In genomic region chr6:158703840-158704822, GRCh38 we compare ENCODE assay signal across 1 cellular context.
TF ChIP-seq lines count a peak whose summit lies in the region.

No MANE protein-coding gene starts in this region.

TF ChIP-seq in HepG2, 621 proteins besides CTCF, POLR2A, EP300 and RAD21 (continued from another document and continues in another):
- TF ChIP-seq, protein P1, sequence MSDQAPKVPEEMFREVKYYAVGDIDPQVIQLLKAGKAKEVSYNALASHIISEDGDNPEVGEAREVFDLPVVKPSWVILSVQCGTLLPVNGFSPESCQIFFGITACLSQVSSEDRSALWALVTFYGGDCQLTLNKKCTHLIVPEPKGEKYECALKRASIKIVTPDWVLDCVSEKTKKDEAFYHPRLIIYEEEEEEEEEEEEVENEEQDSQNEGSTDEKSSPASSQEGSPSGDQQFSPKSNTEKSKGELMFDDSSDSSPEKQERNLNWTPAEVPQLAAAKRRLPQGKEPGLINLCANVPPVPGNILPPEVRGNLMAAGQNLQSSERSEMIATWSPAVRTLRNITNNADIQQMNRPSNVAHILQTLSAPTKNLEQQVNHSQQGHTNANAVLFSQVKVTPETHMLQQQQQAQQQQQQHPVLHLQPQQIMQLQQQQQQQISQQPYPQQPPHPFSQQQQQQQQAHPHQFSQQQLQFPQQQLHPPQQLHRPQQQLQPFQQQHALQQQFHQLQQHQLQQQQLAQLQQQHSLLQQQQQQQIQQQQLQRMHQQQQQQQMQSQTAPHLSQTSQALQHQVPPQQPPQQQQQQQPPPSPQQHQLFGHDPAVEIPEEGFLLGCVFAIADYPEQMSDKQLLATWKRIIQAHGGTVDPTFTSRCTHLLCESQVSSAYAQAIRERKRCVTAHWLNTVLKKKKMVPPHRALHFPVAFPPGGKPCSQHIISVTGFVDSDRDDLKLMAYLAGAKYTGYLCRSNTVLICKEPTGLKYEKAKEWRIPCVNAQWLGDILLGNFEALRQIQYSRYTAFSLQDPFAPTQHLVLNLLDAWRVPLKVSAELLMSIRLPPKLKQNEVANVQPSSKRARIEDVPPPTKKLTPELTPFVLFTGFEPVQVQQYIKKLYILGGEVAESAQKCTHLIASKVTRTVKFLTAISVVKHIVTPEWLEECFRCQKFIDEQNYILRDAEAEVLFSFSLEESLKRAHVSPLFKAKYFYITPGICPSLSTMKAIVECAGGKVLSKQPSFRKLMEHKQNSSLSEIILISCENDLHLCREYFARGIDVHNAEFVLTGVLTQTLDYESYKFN (CRISPR knock-in tag; conservative IDR thresholded peaks at IDR 0.05) = peak; percentile 75
- TF ChIP-seq JUN (CRISPR knock-in tag; IDR thresholded peaks at IDR 0.05) (peak; percentile 62; the same call in 1 of the 2 replicates), KLF12 (CRISPR knock-in tag; IDR thresholded peaks at IDR 0.05; ENCODE audit: borderline replicate concordance) (peak; percentile 96), MXD1 (CRISPR knock-in tag; IDR thresholded peaks at IDR 0.05) (peak; percentile 91), HMG20A (CRISPR knock-in tag; IDR thresholded peaks at IDR 0.05; ENCODE audit: borderline replicate concordance) (peak; percentile 29; the same call in 1 of the 2 replicates), U2AF1 (optimal IDR thresholded peaks at IDR 0.05; ENCODE audit: low read depth, low read length) (peak; percentile 80), ZNF678 (CRISPR knock-in tag; IDR thresholded peaks at IDR 0.05) (no peak), ARID3A (IDR thresholded peaks at IDR 0.05; ENCODE audit: low read depth, low read length) (0 out of 2 replicates have a peak, but pooled peaks have one; percentile 26), EED (CRISPR knock-in tag; IDR thresholded peaks at IDR 0.05) (peak; percentile 52; the same call in 1 of the 2 replicates), ZNF704 (CRISPR knock-in tag; IDR thresholded peaks at IDR 0.05; ENCODE audit: borderline replicate concordance) (peak; percentile 93; the same call in 1 of the 2 replicates), THAP8 (CRISPR knock-in tag; IDR thresholded peaks at IDR 0.05; ENCODE audit: borderline replicate concordance) (no peak), ZNF225 (CRISPR knock-in tag; IDR thresholded peaks at IDR 0.05) (peak; percentile 51; the same call in 1 of the 2 replicates), PCBP1 (IDR thresholded peaks at IDR 0.05; ENCODE audit: borderline replicate concordance, low read depth, low read length) (no peak), CBX1 (IDR thresholded peaks at IDR 0.05; ENCODE audit: low read depth) (peak; percentile 87), ZNF75D (CRISPR knock-in tag; IDR thresholded peaks at IDR 0.05; ENCODE audit: borderline replicate concordance) (peak; percentile 37; the same call in 1 of the 2 replicates), NFIB (CRISPR knock-in tag; IDR thresholded peaks at IDR 0.05; ENCODE audit: borderline replicate concordance) (no peak), ZNF275 (CRISPR knock-in tag; IDR thresholded peaks at IDR 0.05; ENCODE audit: borderline replicate concordance) (peak; percentile 98), NCOA1 (CRISPR knock-in tag; IDR thresholded peaks at IDR 0.05) (peak; percentile 83; the same call in 1 of the 2 replicates), ZNF563 (CRISPR knock-in tag; IDR thresholded peaks at IDR 0.05) (peak; percentile 38; the same call in 1 of the 2 replicates), ZNF180 (CRISPR knock-in tag; IDR thresholded peaks at IDR 0.05; ENCODE audit: borderline replicate concordance, low read depth) (0 out of 2 replicates have a peak, but pooled peaks have one; percentile 76), BATF2 (CRISPR knock-in tag; IDR thresholded peaks at IDR 0.05) (no peak), ZNF264 (CRISPR knock-in tag; IDR thresholded peaks at IDR 0.05) (peak; percentile 76; the same call in 1 of the 2 replicates), HOXA9 (CRISPR knock-in tag; IDR thresholded peaks at IDR 0.05; ENCODE audit: borderline replicate concordance) (no peak), ZZZ3 (CRISPR knock-in tag; IDR thresholded peaks at IDR 0.05; ENCODE audit: borderline replicate concordance) (peak; percentile 87), EHMT2 (IDR thresholded peaks at IDR 0.05; ENCODE audit: borderline replicate concordance, low read depth, low read length) (no peak), KDM3A (CRISPR knock-in tag; IDR thresholded peaks at IDR 0.05; ENCODE audit: low read depth) (peak; percentile 100), NBN (conservative IDR thresholded peaks at IDR 0.05) (no peak)
- TF ChIP-seq, protein P2, sequence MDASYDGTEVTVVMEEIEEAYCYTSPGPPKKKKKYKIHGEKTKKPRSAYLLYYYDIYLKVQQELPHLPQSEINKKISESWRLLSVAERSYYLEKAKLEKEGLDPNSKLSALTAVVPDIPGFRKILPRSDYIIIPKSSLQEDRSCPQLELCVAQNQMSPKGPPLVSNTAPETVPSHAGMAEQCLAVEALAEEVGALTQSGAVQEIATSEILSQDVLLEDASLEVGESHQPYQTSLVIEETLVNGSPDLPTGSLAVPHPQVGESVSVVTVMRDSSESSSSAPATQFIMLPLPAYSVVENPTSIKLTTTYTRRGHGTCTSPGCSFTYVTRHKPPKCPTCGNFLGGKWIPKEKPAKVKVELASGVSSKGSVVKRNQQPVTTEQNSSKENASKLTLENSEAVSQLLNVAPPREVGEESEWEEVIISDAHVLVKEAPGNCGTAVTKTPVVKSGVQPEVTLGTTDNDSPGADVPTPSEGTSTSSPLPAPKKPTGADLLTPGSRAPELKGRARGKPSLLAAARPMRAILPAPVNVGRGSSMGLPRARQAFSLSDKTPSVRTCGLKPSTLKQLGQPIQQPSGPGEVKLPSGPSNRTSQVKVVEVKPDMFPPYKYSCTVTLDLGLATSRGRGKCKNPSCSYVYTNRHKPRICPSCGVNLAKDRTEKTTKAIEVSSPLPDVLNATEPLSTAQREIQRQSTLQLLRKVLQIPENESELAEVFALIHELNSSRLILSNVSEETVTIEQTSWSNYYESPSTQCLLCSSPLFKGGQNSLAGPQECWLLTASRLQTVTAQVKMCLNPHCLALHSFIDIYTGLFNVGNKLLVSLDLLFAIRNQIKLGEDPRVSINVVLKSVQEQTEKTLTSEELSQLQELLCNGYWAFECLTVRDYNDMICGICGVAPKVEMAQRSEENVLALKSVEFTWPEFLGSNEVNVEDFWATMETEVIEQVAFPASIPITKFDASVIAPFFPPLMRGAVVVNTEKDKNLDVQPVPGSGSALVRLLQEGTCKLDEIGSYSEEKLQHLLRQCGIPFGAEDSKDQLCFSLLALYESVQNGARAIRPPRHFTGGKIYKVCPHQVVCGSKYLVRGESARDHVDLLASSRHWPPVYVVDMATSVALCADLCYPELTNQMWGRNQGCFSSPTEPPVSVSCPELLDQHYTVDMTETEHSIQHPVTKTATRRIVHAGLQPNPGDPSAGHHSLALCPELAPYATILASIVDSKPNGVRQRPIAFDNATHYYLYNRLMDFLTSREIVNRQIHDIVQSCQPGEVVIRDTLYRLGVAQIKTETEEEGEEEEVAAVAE (CRISPR knock-in tag; IDR thresholded peaks at IDR 0.05; ENCODE audit: borderline replicate concordance) = peak; percentile 58; the same call in 1 of the 2 replicates
- TF ChIP-seq, protein P3, sequence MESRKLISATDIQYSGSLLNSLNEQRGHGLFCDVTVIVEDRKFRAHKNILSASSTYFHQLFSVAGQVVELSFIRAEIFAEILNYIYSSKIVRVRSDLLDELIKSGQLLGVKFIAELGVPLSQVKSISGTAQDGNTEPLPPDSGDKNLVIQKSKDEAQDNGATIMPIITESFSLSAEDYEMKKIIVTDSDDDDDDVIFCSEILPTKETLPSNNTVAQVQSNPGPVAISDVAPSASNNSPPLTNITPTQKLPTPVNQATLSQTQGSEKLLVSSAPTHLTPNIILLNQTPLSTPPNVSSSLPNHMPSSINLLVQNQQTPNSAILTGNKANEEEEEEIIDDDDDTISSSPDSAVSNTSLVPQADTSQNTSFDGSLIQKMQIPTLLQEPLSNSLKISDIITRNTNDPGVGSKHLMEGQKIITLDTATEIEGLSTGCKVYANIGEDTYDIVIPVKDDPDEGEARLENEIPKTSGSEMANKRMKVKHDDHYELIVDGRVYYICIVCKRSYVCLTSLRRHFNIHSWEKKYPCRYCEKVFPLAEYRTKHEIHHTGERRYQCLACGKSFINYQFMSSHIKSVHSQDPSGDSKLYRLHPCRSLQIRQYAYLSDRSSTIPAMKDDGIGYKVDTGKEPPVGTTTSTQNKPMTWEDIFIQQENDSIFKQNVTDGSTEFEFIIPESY (CRISPR knock-in tag; IDR thresholded peaks at IDR 0.05) = peak; percentile 92
